ENCODE assay signal across 6 cellular contexts in the genomic region with DNA sequence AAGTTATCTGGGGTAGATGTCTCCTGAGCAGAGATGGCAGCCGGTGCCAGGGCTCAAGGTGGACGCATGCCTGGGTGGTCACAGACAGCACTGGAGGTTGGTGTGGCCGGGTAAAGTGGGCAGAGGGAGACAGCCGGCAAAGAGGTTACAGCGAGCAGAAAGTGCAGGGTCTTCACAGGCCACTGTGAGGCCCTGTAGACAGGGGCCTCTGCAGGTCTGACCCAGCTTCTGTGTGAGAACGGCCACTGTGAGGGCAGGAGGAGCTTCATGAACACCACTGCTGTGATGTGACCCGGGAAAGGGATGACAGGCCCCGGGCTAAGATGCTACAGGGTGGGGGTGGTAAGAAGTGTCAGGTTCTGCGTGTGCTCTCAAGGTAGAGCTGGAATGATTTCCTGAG.
DNase-seq lines count a peak whose midpoint lies in the region; ATAC-seq, FAIRE-seq and TF ChIP-seq lines count a peak whose summit lies in the region.
"Not testable (repeated sequence)": the region's sequence is repeated elsewhere in the genome, so short reads cannot be mapped to it uniquely, and the experiment has no call there.

No MANE protein-coding gene starts in this region.

- not testable (repeated sequence) for H3K9ac ChIP-seq in HepG2 (ENCODE audit: insufficient read depth, low read depth, low read length)

- BruUV-seq in HepG2 (replicated peaks; lab: Mats Ljungman, UMichigan) = not testable (repeated sequence)

- H3K27me3 Mint-ChIP-seq in GM23338 (ENCODE audit: insufficient read depth, low read depth, poor library complexity); WTC11 (ENCODE audit: low read depth); endothelial cell (ENCODE audit: unreplicated experiment); nephron progenitor cell (ENCODE audit: low read depth, poor library complexity): not testable (repeated sequence)

- in situ Hi-C loops in HepG2 (cut with HindIII; ENCODE audit: extremely low pct_ligation_motif_present, low pct_unique_long_range_greater_than_20kb) = not testable (repeated sequence)

- not testable (repeated sequence) for H3K9me2 ChIP-seq in GM23338 (ENCODE audit: insufficient read depth)

- H3K36me3 Mint-ChIP-seq in GM23338 (ENCODE audit: low read depth); WTC11; nephron progenitor cell (ENCODE audit: low read depth): not testable (repeated sequence)
- peaks cover 11% of the 10 kb centered on the region for H3K36me3 Mint-ChIP-seq in endothelial cell (ENCODE audit: low read depth, unreplicated experiment)

- not testable (repeated sequence) for H3K4me2 ChIP-seq in GM23338; HepG2 (ENCODE audit: low read depth, low read length)

- not testable (repeated sequence) for DNase-seq in GM23338 (ENCODE audit: low spot score); WTC11 (ENCODE audit: low spot score); endothelial cell (ENCODE audit: low spot score); HepG2 (ENCODE audit: low spot score); nephron progenitor cell; upper lobe of right lung

- TF ChIP-seq CTCF in GM23338 (conservative IDR thresholded peaks at IDR 0.05; ENCODE audit: low read depth in 2 of 2); WTC11 (IDR thresholded peaks at IDR 0.05); endothelial cell (IDR thresholded peaks at IDR 0.05; ENCODE audit: unreplicated experiment); HepG2 (CRISPR knock-in tag; IDR thresholded peaks at IDR 0.05); nephron progenitor cell (IDR thresholded peaks at IDR 0.05); upper lobe of right lung (IDR thresholded peaks at IDR 0.05): not testable (repeated sequence)

- POLR2A ChIA-PET in WTC11 (lab: Charles Lee); HepG2 (lab: Yijun Ruan, JAX): not testable (repeated sequence)

- WGBS in HepG2 (ENCODE audit: low lambda C conversion rate) = 41% methylated on average over 6 of the region's 9 CpGs

- not testable (repeated sequence) for H3K4me1 ChIP-seq in GM23338 (ENCODE audit: insufficient read depth); upper lobe of right lung
- H3K4me1 ChIP-seq in HepG2 (ENCODE audit: insufficient read depth, low read length) = peaks cover 15% of the 10 kb centered on the region

- not testable (repeated sequence) for TF ChIP-seq POLR2A in HepG2 (IDR thresholded peaks at IDR 0.05; ENCODE audit: insufficient read depth in 1 of 2, low read depth in 2 of 2, low read length in 2 of 2)

- not testable (repeated sequence) for H3K4me3 ChIP-seq in GM23338; HepG2 (replicated peaks in 1 of 3; ENCODE audit: insufficient read depth in 1 of 3, low read depth in 2 of 3, low read length in 3 of 3); upper lobe of right lung

- H3K79me2 ChIP-seq in GM23338 (replicated peaks; ENCODE audit: insufficient read depth); HepG2 (ENCODE audit: insufficient read depth, low read length): not testable (repeated sequence)

- H3K9me3 Mint-ChIP-seq in GM23338; WTC11; endothelial cell (ENCODE audit: unreplicated experiment): not testable (repeated sequence)
- peaks cover 21% of the 10 kb centered on the region for H3K9me3 Mint-ChIP-seq in nephron progenitor cell

- H3K27ac Mint-ChIP-seq in GM23338 (0 out of 2 replicates have a peak overlapping the region, but pooled peaks have one; percentile 33), endothelial cell (ENCODE audit: unreplicated experiment) (peak overlapping the region; percentile 26), nephron progenitor cell (peak overlapping the region; percentile 54)
- H3K27ac Mint-ChIP-seq in WTC11 = not testable (repeated sequence)

- ATAC-seq in GM23338 (peak; percentile 56; the same call in 2 of the 3 replicates), WTC11 (peak; percentile 38; the same call in 1 of the 2 replicates), HepG2 (peak; percentile 75), upper lobe of right lung (peak; percentile 22)

- not testable (repeated sequence) for H4K20me1 ChIP-seq in GM23338 (replicated peaks; ENCODE audit: insufficient read depth); HepG2 (ENCODE audit: insufficient read depth, low read length)

- not testable (repeated sequence) for H3K36me3 ChIP-seq in GM23338 (ENCODE audit: insufficient read depth); HepG2 (replicated peaks in 1 of 2; ENCODE audit: control insufficient read depth in 1 of 2, insufficient read depth in 2 of 2, low read length in 2 of 2); upper lobe of right lung

- not testable (repeated sequence) for H3K27me3 ChIP-seq in GM23338 (ENCODE audit: insufficient read depth); HepG2 (ENCODE audit: control insufficient read depth in 1 of 2, insufficient read depth in 2 of 2, low read length in 2 of 2); upper lobe of right lung

- H2AFZ ChIP-seq in GM23338; HepG2 (ENCODE audit: low read length): not testable (repeated sequence)

- not testable (repeated sequence) for H3K4me1 Mint-ChIP-seq in GM23338, WTC11
- H3K4me1 Mint-ChIP-seq in endothelial cell (ENCODE audit: unreplicated experiment) (peaks cover 18% of the 10 kb centered on the region), nephron progenitor cell (peaks cover 21% of the 10 kb centered on the region)

- H3F3A ChIP-seq in GM23338 (replicated peaks; ENCODE audit: low read depth) = not testable (repeated sequence)

- H3K27ac ChIP-seq in GM23338 (ENCODE audit: low read depth); HepG2 (ENCODE audit: extremely low read length, insufficient read depth, low read length); upper lobe of right lung: not testable (repeated sequence)

- not testable (repeated sequence) for TF ChIP-seq RAD21 in HepG2 (CRISPR knock-in tag; IDR thresholded peaks at IDR 0.05)

- FAIRE-seq in HepG2 (lab: Jason Lieb, UNC) = not testable (repeated sequence)

- not testable (repeated sequence) for H3K4me3 Mint-ChIP-seq in GM23338; WTC11; endothelial cell (ENCODE audit: unreplicated experiment); nephron progenitor cell

- CTCF ChIA-PET in WTC11 (lab: Charles Lee); HepG2 (lab: Yijun Ruan, JAX; ENCODE audit: low intra/inter-chr PET ratio, low total read pairs): not testable (repeated sequence)

- intact Hi-C loops in HepG2 (cut with micrococcal nuclease; ENCODE audit: unreplicated experiment); upper lobe of right lung (cut with DNase I): not testable (repeated sequence)

- H3K9me3 ChIP-seq in HepG2 (ENCODE audit: low read length); upper lobe of right lung: not testable (repeated sequence)

- TF ChIP-seq EP300 in HepG2 (IDR thresholded peaks at IDR 0.05; ENCODE audit: low read depth in 2 of 2, low read length in 2 of 2); HepG2 (CRISPR knock-in tag; IDR thresholded peaks at IDR 0.05; ENCODE audit: borderline replicate concordance): not testable (repeated sequence)

Comparison
In these comparisons a context has a peak if more than half of its experiments do, and no peak if none do; other contexts are left out.
1. ATAC-seq: peak in every context shown above with its lines; median percentile 75 in HepG2; 56 in GM23338; 38 in WTC11; 22 in upper lobe of right lung.